Comparison of ENCODE assay signal across 8 cellular contexts in the genomic region with DNA sequence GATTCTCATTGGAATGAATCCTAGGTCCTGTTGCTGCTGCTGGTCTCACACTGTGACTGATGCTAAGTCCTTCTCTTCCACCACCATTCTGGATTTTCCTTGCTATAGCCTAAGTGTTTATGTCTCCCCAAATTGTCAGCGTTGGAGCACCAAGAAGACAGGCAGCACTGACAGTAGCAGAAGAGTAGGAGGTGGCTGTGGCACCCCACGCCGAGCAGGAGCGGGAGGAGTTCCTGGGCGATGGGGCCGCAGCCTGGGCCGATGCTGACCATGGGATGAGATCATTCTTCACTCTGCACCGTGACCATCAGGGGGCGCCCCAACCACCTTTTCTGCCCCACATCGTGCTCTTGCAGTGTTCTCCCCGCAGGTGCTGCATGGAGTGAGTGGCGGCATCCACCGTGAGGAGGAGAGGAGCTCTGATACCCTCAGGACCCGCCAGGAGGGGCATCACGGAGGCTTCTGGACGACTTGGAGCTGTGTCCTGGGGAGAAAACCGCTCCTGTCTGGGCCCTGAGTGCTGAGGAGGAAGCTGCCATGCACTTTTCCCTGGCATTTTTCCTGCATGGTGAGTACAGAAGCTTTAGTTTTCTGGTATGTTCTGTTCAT. TPM values are rescaled to one million over a fixed set of nuclear protein-coding genes. Genes with fewer than 3 reads are reported as not detected.
A peak's percentile ranks its signal among the peaks of the same experiment; 100 is the strongest.
DNase-seq lines count a peak whose midpoint lies in the region; ATAC-seq and TF ChIP-seq lines count a peak whose summit lies in the region.

No MANE protein-coding gene starts in this region.

- H3K27me3 Mint-ChIP-seq in activated naive CD4-positive, alpha-beta T cell treated with anti-CD3 and anti-CD28 coated beads, Interleukin-2, amount 10 ng/mL, durations not matched to agents 7 days and 5 days: peaks cover 34% of the 10 kb centered on the region

- peaks cover 8% of the 10 kb centered on the region for H3K4me1 Mint-ChIP-seq in activated naive CD4-positive, alpha-beta T cell treated with anti-CD3 and anti-CD28 coated beads, Interleukin-2, amount 10 ng/mL, durations not matched to agents 7 days and 5 days

- no peak overlapping the region for H3K4me3 Mint-ChIP-seq in activated naive CD4-positive, alpha-beta T cell treated with anti-CD3 and anti-CD28 coated beads, Interleukin-2, amount 10 ng/mL, durations not matched to agents 7 days and 5 days

- DNase-seq in ELR (ENCODE audit: low read depth): peak; percentile 70
- peak; percentile 72 for DNase-seq in LNCaP clone FGC (ENCODE audit: low read depth)
- DNase-seq in SK-N-MC (ENCODE audit: low read depth, low spot score): no peak
- peak; percentile 85 for DNase-seq in activated naive CD4-positive, alpha-beta T cell treated with anti-CD3 and anti-CD28 coated beads, Interleukin-2, amount 10 ng/mL, durations not matched to agents 7 days and 5 days
- DNase-seq in Right ventricle myocardium superior: peak; percentile 76
- DNase-seq in posterior vena cava (ENCODE audit: low spot score): peak; percentile 89
- peak; percentile 76 for DNase-seq in ureter (ENCODE audit: low spot score)

- H3K36me3 Mint-ChIP-seq in activated naive CD4-positive, alpha-beta T cell treated with anti-CD3 and anti-CD28 coated beads, Interleukin-2, amount 10 ng/mL, durations not matched to agents 7 days and 5 days: no peaks in the 10 kb centered on the region

- H3K4me3 ChIP-seq in LNCaP clone FGC (ENCODE audit: low read depth, low read length) (peak overlapping the region; percentile 76), SK-N-MC (peak overlapping the region; percentile 51)

- no peak overlapping the region for H3K27ac Mint-ChIP-seq in activated naive CD4-positive, alpha-beta T cell treated with anti-CD3 and anti-CD28 coated beads, Interleukin-2, amount 10 ng/mL, durations not matched to agents 7 days and 5 days

- TF ChIP-seq CTCF in LNCaP clone FGC (IDR thresholded peaks at IDR 0.05; ENCODE audit: control insufficient read depth, extremely low read depth, insufficient read depth): peak; percentile 95

- no peak overlapping the region for H3K27ac ChIP-seq in SK-N-MC

- intact Hi-C loops in Right ventricle myocardium superior (cut with DNase I): no loop called here
- intact Hi-C loops in posterior vena cava (cut with DNase I): no loop called here

- CTCF ChIA-PET in activated naive CD4-positive, alpha-beta T cell treated with anti-CD3 and anti-CD28 coated beads, Interleukin-2, amount 10 ng/mL, durations not matched to agents 7 days and 5 days (lab: Charles Lee): interaction anchor here (0.8 to 1.6 kb wide), 6 partner anchors 50 to 544 kb away, joined by 3 to 5 read pairs (median 3); a partner anchor contains a TSS

- no peak overlapping the region for H3K9ac ChIP-seq in SK-N-MC (ENCODE audit: insufficient read length)

- no peaks in the 10 kb centered on the region for H3K36me3 ChIP-seq in SK-N-MC (ENCODE audit: insufficient read depth, low read length)

- no peaks in the 10 kb centered on the region for H3K9me3 Mint-ChIP-seq in activated naive CD4-positive, alpha-beta T cell treated with anti-CD3 and anti-CD28 coated beads, Interleukin-2, amount 10 ng/mL, durations not matched to agents 7 days and 5 days

- no peaks in the 10 kb centered on the region for H3K9me3 ChIP-seq in SK-N-MC (ENCODE audit: low read depth, low read length)

- ATAC-seq in Right ventricle myocardium superior (ENCODE audit: poor library complexity) (peak; percentile 85), HG03135 (IDR thresholded peaks at IDR 0.05; ENCODE audit: unreplicated experiment) (no peak)

RNA-seq across cellular contexts. Expression of a gene that starts 57.0 kb away (rescaled TPM):
- total RNA-seq in Right ventricle myocardium superior: not detected
- total RNA-seq in posterior vena cava: not detected
- total RNA-seq in ureter: not detected
